ENCODE assay signal across 26 cellular contexts in genomic region chr3:73954506-73954905, GRCh38.
"Had no signal": no experiment of that assay in that cellular context is flagged by ENCODE, and none has a peak within 500 bp of the region (broad histone marks: within the 10 kb centered on the region; RNA-seq: fewer than 3 reads in every experiment).

No MANE protein-coding gene starts in this region.

- ATAC-seq: activated CD4-positive, alpha-beta T cell treated with anti-CD3 and anti-CD28 coated beads for 36 hours; activated CD8-positive, alpha-beta memory T cell treated with anti-CD3 and anti-CD28 coated beads, Interleukin-2, amount 10 ng/mL, durations not matched to agents 7 days and 5 days; activated CD8-positive, alpha-beta T cell treated with anti-CD3 and anti-CD28 coated beads, Interleukin-2, amount 10 ng/mL, durations not matched to agents 7 days and 5 days; left cardiac atrium; left ventricle myocardium superior; stimulated activated memory B cell treated with anti-CD40 and anti-IgM and Interleukin-4, amounts not matched to agents 10 μg/mL and 1 μg/mL and 100 μg/mL, for 72 hours had no signal

- H3K4me1 ChIP-seq: esophagus muscularis mucosa, parathyroid adenoma, right atrium auricular region, stomach, thyroid gland, upper lobe of left lung had no signal

- H3K27ac ChIP-seq: esophagus muscularis mucosa, parathyroid adenoma, right atrium auricular region, stomach, thyroid gland, upper lobe of left lung had no signal

- DNase-seq: activated CD4-positive, alpha-beta T cell treated with anti-CD3 and anti-CD28 coated beads for 36 hours; activated CD4-positive, CD25-positive, alpha-beta regulatory T cell; activated CD8-positive, alpha-beta memory T cell treated with anti-CD3 and anti-CD28 coated beads, Interleukin-2, amount 10 ng/mL, durations not matched to agents 7 days and 5 days; activated CD8-positive, alpha-beta T cell treated with anti-CD3 and anti-CD28 coated beads, Interleukin-2, amount 10 ng/mL, durations not matched to agents 7 days and 5 days; activated T-cell treated with anti-CD3 and anti-CD28 coated beads, Interleukin-2, amount 50 U/mL, for 48 hours; anterior cingulate cortex; central memory CD4-positive, alpha-beta T cell; dermis blood vessel endothelial cell; effector CD4-positive, alpha-beta T cell; left cardiac atrium; left ventricle myocardium superior; naive B cell; nephron progenitor cell; nucleus accumbens; stimulated activated CD4-positive, alpha-beta T cell treated with anti-CD3 and anti-CD28 coated beads, Interleukin-1b, Interleukin-23, amount 100 ng/mL, for 48 hours; stimulated activated CD4-positive, alpha-beta T cell treated with anti-CD3 and anti-CD28 coated beads, Interleukin-4, amount 100 ng/mL, for 4 hours; stimulated activated CD8-positive, alpha-beta memory T cell treated with anti-CD3 and anti-CD28 coated beads, Interleukin-4, amount 100 ng/mL, for 48 hours; stomach; T-helper 2 cell; thyroid gland; upper lobe of left lung had no signal

- H3K4me3 ChIP-seq: esophagus muscularis mucosa, right atrium auricular region, smooth muscle cell, stomach, thyroid gland, upper lobe of left lung had no signal

- H3K9ac ChIP-seq: parathyroid adenoma had no signal

- H3K36me3 ChIP-seq: esophagus muscularis mucosa, right atrium auricular region, stomach, thyroid gland, upper lobe of left lung had no signal

- H3K9me3 ChIP-seq: esophagus muscularis mucosa, thyroid gland, upper lobe of left lung had no signal

- H3K27me3 ChIP-seq: esophagus muscularis mucosa, right atrium auricular region, stomach, thyroid gland, upper lobe of left lung had no signal
